Comparison of ENCODE assay signal across 21 cellular contexts in the genomic region with DNA sequence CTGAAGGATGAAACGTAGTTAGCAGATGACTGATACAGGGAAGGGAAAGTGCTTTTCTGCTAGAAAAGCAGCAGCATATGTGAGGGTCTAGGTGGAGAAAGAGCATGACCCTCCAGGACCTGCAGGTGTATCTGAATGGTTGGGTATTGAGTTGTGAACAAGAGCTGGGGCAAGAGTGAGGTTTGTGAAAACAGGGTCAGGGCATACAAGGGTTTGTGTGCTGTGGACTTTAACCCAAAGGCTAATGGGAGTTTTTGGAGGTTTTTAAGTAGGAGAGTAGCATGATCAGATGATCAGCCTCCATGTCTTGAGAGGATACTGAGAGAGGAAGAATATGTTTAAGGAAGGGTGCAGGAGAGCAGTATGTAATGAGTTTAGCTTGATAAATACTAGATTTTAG. TPM values are rescaled to one million over a fixed set of nuclear protein-coding genes. Genes with fewer than 3 reads are reported as not detected.
A peak's percentile ranks its signal among the peaks of the same experiment; 100 is the strongest.
DNase-seq lines count a peak whose midpoint lies in the region; ATAC-seq and TF ChIP-seq lines count a peak whose summit lies in the region.
"Had no signal": no experiment of that assay in that cellular context is flagged by ENCODE, and none has a peak within 500 bp of the region (broad histone marks: within the 10 kb centered on the region; RNA-seq: fewer than 3 reads in every experiment).

No MANE protein-coding gene starts in this region.

- no peak overlapping the region for H2AFZ ChIP-seq in GM23248

- no peaks in the 10 kb centered on the region for H3K9me2 ChIP-seq in GM23248 (ENCODE audit: insufficient read depth)

- H3K27ac Mint-ChIP-seq in activated CD8-positive, alpha-beta memory T cell treated with anti-CD3 and anti-CD28 coated beads, Interleukin-2, amount 10 ng/mL, durations not matched to agents 7 days and 5 days, result peak overlapping the region; percentile 52
- H3K27ac Mint-ChIP-seq in CD8-positive, alpha-beta T cell, result peak overlapping the region; percentile 75
- H3K27ac Mint-ChIP-seq in activated T-helper 2 cell treated with anti-CD3 and anti-CD28 coated beads, Interferon-gamma antibody, Interleukin-2, Interleukin-4, amounts not matched to agents 10 μg/mL and 5 μg/mL and 100 μg/mL, durations not matched to agents 14 hours and 24 hours and 36 hours, result peak overlapping the region; percentile 8
- H3K27ac Mint-ChIP-seq in natural killer cell, result peak overlapping the region; percentile 86 to 94
- H3K27ac Mint-ChIP-seq: nephron had no signal

- no peak for ATAC-seq in activated CD8-positive, alpha-beta memory T cell treated with anti-CD3 and anti-CD28 coated beads, Interleukin-2, amount 10 ng/mL, durations not matched to agents 7 days and 5 days
- ATAC-seq in CD8-positive, alpha-beta T cell, result no peak
- no peak for ATAC-seq in natural killer cell
- no peak for ATAC-seq in GM18873 (IDR thresholded peaks at IDR 0.05; ENCODE audit: low FRiP score, unreplicated experiment)
- ATAC-seq: Panc1 had no signal

- no peak overlapping the region for H3K9ac ChIP-seq in GM23248

- H3K27ac ChIP-seq in CD8-positive, alpha-beta T cell (ENCODE audit: low read depth, low read length), result no peak overlapping the region
- H3K27ac ChIP-seq in GM23248, result no peak overlapping the region
- H3K27ac ChIP-seq: HL-60 had no signal

- no peaks in the 10 kb centered on the region for H3K9me3 ChIP-seq in CD8-positive, alpha-beta T cell (ENCODE audit: low read length)
- H3K9me3 ChIP-seq in GM23248 (ENCODE audit: low read depth), result no peaks in the 10 kb centered on the region
- H3K9me3 ChIP-seq: HAP-1 had no signal

- no peaks in the 10 kb centered on the region for H4K20me1 ChIP-seq in GM23248 (ENCODE audit: insufficient read depth)

- DNase-seq in activated CD8-positive, alpha-beta memory T cell treated with anti-CD3 and anti-CD28 coated beads, Interleukin-2, amount 10 ng/mL, durations not matched to agents 7 days and 5 days, result no peak
- DNase-seq in activated CD8-positive, alpha-beta memory T cell treated with anti-CD3 and anti-CD28 coated beads for 24 hours, result no peak
- no peak for DNase-seq in CD8-positive, alpha-beta T cell
- no peak for DNase-seq in activated T-helper 2 cell treated with anti-CD3 and anti-CD28 coated beads, Interferon-gamma antibody, Interleukin-2, Interleukin-4, amounts not matched to agents 10 μg/mL and 5 μg/mL and 100 μg/mL, durations not matched to agents 14 hours and 24 hours and 36 hours (ENCODE audit: low spot score)
- DNase-seq in natural killer cell, result no peak
- no peak for DNase-seq in GM23248
- no peak for DNase-seq in activated gamma-delta T cell (lab: John Stamatoyannopoulos, UW)
- DNase-seq: amygdala; glutamatergic neuron; NCI-H1436; posterior cingulate gyrus; stimulated activated CD8-positive, alpha-beta memory T cell treated with anti-CD3 and anti-CD28 coated beads, Interleukin-4, amount 100 ng/mL, for 48 hours had no signal

- H3F3A ChIP-seq in GM23248 (ENCODE audit: insufficient read depth), result no peaks in the 10 kb centered on the region

- H3K9me3 Mint-ChIP-seq in activated CD8-positive, alpha-beta memory T cell treated with anti-CD3 and anti-CD28 coated beads, Interleukin-2, amount 10 ng/mL, durations not matched to agents 7 days and 5 days (ENCODE audit: low read depth), result no peaks in the 10 kb centered on the region
- no peaks in the 10 kb centered on the region for H3K9me3 Mint-ChIP-seq in CD8-positive, alpha-beta T cell
- H3K9me3 Mint-ChIP-seq in activated T-helper 2 cell treated with anti-CD3 and anti-CD28 coated beads, Interferon-gamma antibody, Interleukin-2, Interleukin-4, amounts not matched to agents 10 μg/mL and 5 μg/mL and 100 μg/mL, durations not matched to agents 14 hours and 24 hours and 36 hours, result no peaks in the 10 kb centered on the region
- H3K9me3 Mint-ChIP-seq in natural killer cell, result no peaks in the 10 kb centered on the region
- H3K9me3 Mint-ChIP-seq: nephron had no signal

- H3K27me3 ChIP-seq in CD8-positive, alpha-beta T cell (ENCODE audit: insufficient read depth, low read length), result no peaks in the 10 kb centered on the region
- H3K27me3 ChIP-seq in GM23248 (replicated peaks; ENCODE audit: insufficient read depth), result no peaks in the 10 kb centered on the region

- no peak overlapping the region for H3K4me2 ChIP-seq in GM23248 (ENCODE audit: unreplicated experiment)

- H3K36me3 Mint-ChIP-seq in activated CD8-positive, alpha-beta memory T cell treated with anti-CD3 and anti-CD28 coated beads, Interleukin-2, amount 10 ng/mL, durations not matched to agents 7 days and 5 days, result peaks cover 66% of the 10 kb centered on the region
- H3K36me3 Mint-ChIP-seq in CD8-positive, alpha-beta T cell, result peaks cover 58% of the 10 kb centered on the region
- peaks cover 71% of the 10 kb centered on the region for H3K36me3 Mint-ChIP-seq in activated T-helper 2 cell treated with anti-CD3 and anti-CD28 coated beads, Interferon-gamma antibody, Interleukin-2, Interleukin-4, amounts not matched to agents 10 μg/mL and 5 μg/mL and 100 μg/mL, durations not matched to agents 14 hours and 24 hours and 36 hours (ENCODE audit: low read depth)
- no peaks in the 10 kb centered on the region for H3K36me3 Mint-ChIP-seq in natural killer cell

- H3K4me3 ChIP-seq in CD8-positive, alpha-beta T cell (ENCODE audit: low read depth, low read length), result no peak overlapping the region
- H3K4me3 ChIP-seq in GM23248, result no peak overlapping the region
- H3K4me3 ChIP-seq: HAP-1 had no signal

- no peaks in the 10 kb centered on the region for H3K36me3 ChIP-seq in CD8-positive, alpha-beta T cell (ENCODE audit: insufficient read depth, low read length)
- no peaks in the 10 kb centered on the region for H3K36me3 ChIP-seq in GM23248 (ENCODE audit: low read depth)

- peaks cover 56% of the 10 kb centered on the region for H3K79me2 ChIP-seq in GM23248 (ENCODE audit: insufficient read depth)

- no peaks in the 10 kb centered on the region for H3K27me3 Mint-ChIP-seq in activated CD8-positive, alpha-beta memory T cell treated with anti-CD3 and anti-CD28 coated beads, Interleukin-2, amount 10 ng/mL, durations not matched to agents 7 days and 5 days
- no peaks in the 10 kb centered on the region for H3K27me3 Mint-ChIP-seq in CD8-positive, alpha-beta T cell (ENCODE audit: low read depth)
- no peaks in the 10 kb centered on the region for H3K27me3 Mint-ChIP-seq in activated T-helper 2 cell treated with anti-CD3 and anti-CD28 coated beads, Interferon-gamma antibody, Interleukin-2, Interleukin-4, amounts not matched to agents 10 μg/mL and 5 μg/mL and 100 μg/mL, durations not matched to agents 14 hours and 24 hours and 36 hours (ENCODE audit: low read depth)
- no peaks in the 10 kb centered on the region for H3K27me3 Mint-ChIP-seq in natural killer cell (ENCODE audit: low read depth in 2 of 2)

- intact Hi-C loops in CD8-positive, alpha-beta T cell (cut with DNase I, micrococcal nuclease), result loop anchor here (5.0 kb wide), 2 partner anchors 167 to 182 kb away; no protein-coding TSS in a partner anchor
- intact Hi-C loops in activated T-helper 2 cell treated with anti-CD3 and anti-CD28 coated beads, Interferon-gamma antibody, Interleukin-2, Interleukin-4, amounts not matched to agents 10 μg/mL and 5 μg/mL and 100 μg/mL, durations not matched to agents 14 hours and 24 hours and 36 hours (cut with micrococcal nuclease), result no loop called here
- intact Hi-C loops in natural killer cell (cut with micrococcal nuclease), result no loop called here

- in situ Hi-C loops in GM23248 (cut with MboI), result no loop called here

- no peak for TF ChIP-seq CTCF in CD8-positive, alpha-beta T cell (IDR thresholded peaks at IDR 0.05)
- TF ChIP-seq CTCF in natural killer cell (IDR thresholded peaks at IDR 0.05), result no peak

- H3K4me3 Mint-ChIP-seq in activated CD8-positive, alpha-beta memory T cell treated with anti-CD3 and anti-CD28 coated beads, Interleukin-2, amount 10 ng/mL, durations not matched to agents 7 days and 5 days, result peak overlapping the region; percentile 24
- no peak overlapping the region for H3K4me3 Mint-ChIP-seq in CD8-positive, alpha-beta T cell
- H3K4me3 Mint-ChIP-seq in activated T-helper 2 cell treated with anti-CD3 and anti-CD28 coated beads, Interferon-gamma antibody, Interleukin-2, Interleukin-4, amounts not matched to agents 10 μg/mL and 5 μg/mL and 100 μg/mL, durations not matched to agents 14 hours and 24 hours and 36 hours (ENCODE audit: low read depth), result no peak overlapping the region
- H3K4me3 Mint-ChIP-seq in natural killer cell, result peak overlapping the region; percentile 54
- H3K4me3 Mint-ChIP-seq: nephron had no signal

- POLR2A ChIA-PET in CD8-positive, alpha-beta T cell (lab: Charles Lee), result no interaction called here

- CTCF ChIA-PET in activated CD8-positive, alpha-beta memory T cell treated with anti-CD3 and anti-CD28 coated beads, Interleukin-2, amount 10 ng/mL, durations not matched to agents 7 days and 5 days (lab: Charles Lee), result interaction anchor here (1.0 to 1.8 kb wide), 2 partner anchors 38 to 154 kb away, joined by 5 to 6 read pairs; no protein-coding TSS in a partner anchor
- CTCF ChIA-PET in CD8-positive, alpha-beta T cell (lab: Charles Lee), result interaction anchor here (0.6 to 1.1 kb wide), 4 partner anchors 48 to 153 kb away, joined by 3 to 8 read pairs (median 4); no protein-coding TSS in a partner anchor

- WGBS in GM23248 (ENCODE audit: low coverage in 1 of 2, low lambda C conversion rate in 2 of 2, missing lambda C conversion rate in 2 of 2), 2 experiments, result 95 to 96% methylated on average over 1 of the region's 1 CpG

- H3K4me1 Mint-ChIP-seq in activated CD8-positive, alpha-beta memory T cell treated with anti-CD3 and anti-CD28 coated beads, Interleukin-2, amount 10 ng/mL, durations not matched to agents 7 days and 5 days, result peaks cover 86% of the 10 kb centered on the region
- H3K4me1 Mint-ChIP-seq in CD8-positive, alpha-beta T cell (ENCODE audit: low read depth), result peaks cover 78% of the 10 kb centered on the region
- H3K4me1 Mint-ChIP-seq in activated T-helper 2 cell treated with anti-CD3 and anti-CD28 coated beads, Interferon-gamma antibody, Interleukin-2, Interleukin-4, amounts not matched to agents 10 μg/mL and 5 μg/mL and 100 μg/mL, durations not matched to agents 14 hours and 24 hours and 36 hours (ENCODE audit: low read depth), result peaks cover 65% of the 10 kb centered on the region
- peaks cover 79 to 81% of the 10 kb centered on the region in 2 donors for H3K4me1 Mint-ChIP-seq in natural killer cell

- peaks cover 14% of the 10 kb centered on the region for H3K4me1 ChIP-seq in CD8-positive, alpha-beta T cell (ENCODE audit: insufficient read depth, low read length)
- no peaks in the 10 kb centered on the region for H3K4me1 ChIP-seq in GM23248 (ENCODE audit: insufficient read depth)
- H3K4me1 ChIP-seq: HAP-1 had no signal

RNA-seq across cellular contexts. Expression of gene CMTM1, which starts 6.1 kb away (rescaled TPM):
- 10 to 100 TPM; 21.1 to 21.4 TPM for total RNA-seq in activated CD8-positive, alpha-beta memory T cell treated with anti-CD3 and anti-CD28 coated beads, Interleukin-2, amount 10 ng/mL, durations not matched to agents 7 days and 5 days
- total RNA-seq in CD8-positive, alpha-beta T cell, result under 1 TPM in 1 of 2 experiments, not detected in 1; 0.61 TPM
- total RNA-seq in activated T-helper 2 cell treated with anti-CD3 and anti-CD28 coated beads, Interferon-gamma antibody, Interleukin-2, Interleukin-4, amounts not matched to agents 10 μg/mL and 5 μg/mL and 100 μg/mL, durations not matched to agents 14 hours and 24 hours and 36 hours, result 9.1 and 10.7 TPM in 2 replicates
- total RNA-seq in natural killer cell, result 1 to 10 TPM; 4.4 to 8.5 (median 7.8) TPM
- 2.1 and 3.1 TPM in 2 replicates for total RNA-seq in GM23248 (2014; rRNA removed; shearing (Covaris generic))
- polyA plus RNA-seq in GM23248 (2016; fragmentation: Nextera tagmentation; extraction: Ambion mirVana), result 6.0 and 6.8 TPM in 2 replicates

RNA-seq across cellular contexts. Expression of gene CKLF, which starts 7.7 kb away (rescaled TPM):
- total RNA-seq in activated CD8-positive, alpha-beta memory T cell treated with anti-CD3 and anti-CD28 coated beads, Interleukin-2, amount 10 ng/mL, durations not matched to agents 7 days and 5 days, result 100 to 1,000 TPM; 199 to 220 TPM
- 10 to 100 TPM in 1 of 2 experiments, 1 to 10 TPM in 1; 7.9 to 11.1 TPM for total RNA-seq in CD8-positive, alpha-beta T cell
- total RNA-seq in activated T-helper 2 cell treated with anti-CD3 and anti-CD28 coated beads, Interferon-gamma antibody, Interleukin-2, Interleukin-4, amounts not matched to agents 10 μg/mL and 5 μg/mL and 100 μg/mL, durations not matched to agents 14 hours and 24 hours and 36 hours, result 102 and 110 TPM in 2 replicates
- total RNA-seq in natural killer cell, result 10 to 100 TPM; 48.0 to 69.7 (median 54.6) TPM
- total RNA-seq in GM23248 (2014; rRNA removed; shearing (Covaris generic)), result 64.2 and 130 TPM in 2 replicates
- polyA plus RNA-seq in GM23248 (2016; fragmentation: Nextera tagmentation; extraction: Ambion mirVana), result 107 and 108 TPM in 2 replicates

RNA-seq across cellular contexts. Expression of gene TK2, which starts 10.2 kb away (rescaled TPM):
- 10 to 100 TPM in 1 of 2 experiments, 1 to 10 TPM in 1; 8.5 to 10.8 TPM for total RNA-seq in activated CD8-positive, alpha-beta memory T cell treated with anti-CD3 and anti-CD28 coated beads, Interleukin-2, amount 10 ng/mL, durations not matched to agents 7 days and 5 days
- 1 to 10 TPM; 3.3 to 4.4 TPM for total RNA-seq in CD8-positive, alpha-beta T cell
- total RNA-seq in activated T-helper 2 cell treated with anti-CD3 and anti-CD28 coated beads, Interferon-gamma antibody, Interleukin-2, Interleukin-4, amounts not matched to agents 10 μg/mL and 5 μg/mL and 100 μg/mL, durations not matched to agents 14 hours and 24 hours and 36 hours, result 5.9 and 7.3 TPM in 2 replicates
- 10 to 100 TPM; 18.8 to 25.8 (median 25.1) TPM for total RNA-seq in natural killer cell
- total RNA-seq in GM23248 (2014; rRNA removed; shearing (Covaris generic)), result 57.5 and 58.8 TPM in 2 replicates
- polyA plus RNA-seq in GM23248 (2016; fragmentation: Nextera tagmentation; extraction: Ambion mirVana), result 27.9 and 28.2 TPM in 2 replicates

RNA-seq across cellular contexts. Expression of gene CMTM2, which starts 19.2 kb away (rescaled TPM):
- 1 to 10 TPM; 1.1 to 1.6 TPM for total RNA-seq in activated CD8-positive, alpha-beta memory T cell treated with anti-CD3 and anti-CD28 coated beads, Interleukin-2, amount 10 ng/mL, durations not matched to agents 7 days and 5 days
- total RNA-seq in CD8-positive, alpha-beta T cell, result not detected
- 0.30 and 0.53 TPM in 2 replicates for total RNA-seq in activated T-helper 2 cell treated with anti-CD3 and anti-CD28 coated beads, Interferon-gamma antibody, Interleukin-2, Interleukin-4, amounts not matched to agents 10 μg/mL and 5 μg/mL and 100 μg/mL, durations not matched to agents 14 hours and 24 hours and 36 hours
- 1 to 10 TPM in 1 of 3 donors, under 1 TPM in 2; 0.61 to 1.6 (median 0.82) TPM for total RNA-seq in natural killer cell
- total RNA-seq in GM23248 (2014; rRNA removed; shearing (Covaris generic)), result not detected in 2 replicates
- polyA plus RNA-seq in GM23248 (2016; fragmentation: Nextera tagmentation; extraction: Ambion mirVana), result not detected in 2 replicates
- total RNA-seq: endothelial cell of umbilical vein, NCI-H460, subcutaneous adipose tissue had no signal
- polyA plus RNA-seq: BJ, endothelial cell of umbilical vein had no signal

RNA-seq across cellular contexts. Expression of gene CMTM3, which starts 44.4 kb away (rescaled TPM):
- total RNA-seq in activated CD8-positive, alpha-beta memory T cell treated with anti-CD3 and anti-CD28 coated beads, Interleukin-2, amount 10 ng/mL, durations not matched to agents 7 days and 5 days, result 10 to 100 TPM; 85.0 to 90.3 TPM
- 10 to 100 TPM; 40.0 to 40.6 TPM for total RNA-seq in CD8-positive, alpha-beta T cell
- 90.6 and 96.4 TPM in 2 replicates for total RNA-seq in activated T-helper 2 cell treated with anti-CD3 and anti-CD28 coated beads, Interferon-gamma antibody, Interleukin-2, Interleukin-4, amounts not matched to agents 10 μg/mL and 5 μg/mL and 100 μg/mL, durations not matched to agents 14 hours and 24 hours and 36 hours
- 10 to 100 TPM; 68.2 to 86.4 (median 85.0) TPM for total RNA-seq in natural killer cell
- 21.9 and 32.6 TPM in 2 replicates for total RNA-seq in GM23248 (2014; rRNA removed; shearing (Covaris generic))
- polyA plus RNA-seq in GM23248 (2016; fragmentation: Nextera tagmentation; extraction: Ambion mirVana), result 43.9 and 47.0 TPM in 2 replicates

Comparison
In these comparisons a context has a peak if more than half of its experiments do, and no peak if none do; other contexts are left out.
1. H3K27ac Mint-ChIP-seq: peak in every context shown above with its lines; median percentile 90 in natural killer cell; 75 in CD8-positive, alpha-beta T cell; 52 in activated CD8-positive, alpha-beta memory T cell treated with anti-CD3 and anti-CD28 coated beads, Interleukin-2, amount 10 ng/mL, durations not matched to agents 7 days and 5 days; 8 in activated T-helper 2 cell treated with anti-CD3 and anti-CD28 coated beads, Interferon-gamma antibody, Interleukin-2, Interleukin-4, amounts not matched to agents 10 μg/mL and 5 μg/mL and 100 μg/mL, durations not matched to agents 14 hours and 24 hours and 36 hours.
2. H3K4me3 Mint-ChIP-seq: peak in activated CD8-positive, alpha-beta memory T cell treated with anti-CD3 and anti-CD28 coated beads, Interleukin-2, amount 10 ng/mL, durations not matched to agents 7 days and 5 days (single experiment) and natural killer cell (single experiment); none in CD8-positive, alpha-beta T cell (single experiment) and activated T-helper 2 cell treated with anti-CD3 and anti-CD28 coated beads, Interferon-gamma antibody, Interleukin-2, Interleukin-4, amounts not matched to agents 10 μg/mL and 5 μg/mL and 100 μg/mL, durations not matched to agents 14 hours and 24 hours and 36 hours (single experiment).
3. intact Hi-C loops: an anchor here in CD8-positive, alpha-beta T cell (5.0 kb wide); none called in activated T-helper 2 cell treated with anti-CD3 and anti-CD28 coated beads, Interferon-gamma antibody, Interleukin-2, Interleukin-4, amounts not matched to agents 10 μg/mL and 5 μg/mL and 100 μg/mL, durations not matched to agents 14 hours and 24 hours and 36 hours and natural killer cell.